Comparison of ENCODE assay signal across 1 cellular context in the genomic region with DNA sequence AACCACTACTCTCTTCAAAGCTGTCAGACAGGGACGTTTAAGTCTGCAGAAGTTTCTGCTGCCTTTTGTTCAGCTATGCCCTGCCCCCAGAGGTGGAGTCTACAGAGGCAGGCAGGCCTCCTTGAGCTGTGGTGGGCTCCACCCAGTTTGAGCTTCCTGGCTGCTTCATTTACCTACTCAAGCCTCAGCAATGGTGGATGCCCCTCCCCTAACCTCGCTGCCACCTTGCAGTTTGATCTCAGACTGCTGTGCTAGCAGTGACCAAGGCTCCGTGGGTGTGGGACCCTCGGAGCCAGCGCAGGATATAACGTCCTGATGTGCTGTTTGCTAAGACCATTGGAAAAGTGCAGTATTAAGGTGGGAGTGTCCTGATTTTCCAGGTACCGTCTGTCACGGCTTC.
TF ChIP-seq lines count a peak whose summit lies in the region.
"Not testable (repeated sequence)": the region's sequence is repeated elsewhere in the genome, so short reads cannot be mapped to it uniquely, and the experiment has no call there.

No MANE protein-coding gene starts in this region.

TF ChIP-seq in K562, 482 proteins besides CTCF, POLR2A, EP300 and RAD21:
- TF ChIP-seq, protein P1, sequence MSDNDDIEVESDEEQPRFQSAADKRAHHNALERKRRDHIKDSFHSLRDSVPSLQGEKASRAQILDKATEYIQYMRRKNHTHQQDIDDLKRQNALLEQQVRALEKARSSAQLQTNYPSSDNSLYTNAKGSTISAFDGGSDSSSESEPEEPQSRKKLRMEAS (CRISPR knock-in tag; IDR thresholded peaks at IDR 0.05): 0 out of 2 replicates have a peak, but pooled peaks have one; percentile 30
- TF ChIP-seq CEBPG (CRISPR knock-in tag; IDR thresholded peaks at IDR 0.05) (0 out of 2 replicates have a peak, but pooled peaks have one; percentile 21), JUN (CRISPR knock-in tag; IDR thresholded peaks at IDR 0.05; ENCODE audit: borderline replicate concordance) (0 out of 2 replicates have a peak, but pooled peaks have one; percentile 53)
- TF ChIP-seq CEBPG (tag; conservative IDR thresholded peaks at IDR 0.05 in 1 of 2, IDR thresholded peaks at IDR 0.05 in 1 of 2); JUN (IDR thresholded peaks at IDR 0.05; ENCODE audit: borderline replicate concordance, low read depth, low read length): not testable (repeated sequence)
